ENCODE assay signal across 8 cellular contexts in genomic region chr16:3716831-3717234, GRCh38. TPM values are rescaled to one million over a fixed set of nuclear protein-coding genes. Genes with fewer than 3 reads are reported as not detected.
DNase-seq lines count a peak whose midpoint lies in the region; ATAC-seq and TF ChIP-seq lines count a peak whose summit lies in the region.

No MANE protein-coding gene starts in this region.

- H2AFZ ChIP-seq in SU-DHL-6 (ENCODE audit: low read depth, low read length, severe bottlenecking), result peak overlapping the region; percentile 52

- H2AK5ac ChIP-seq in mesendoderm (ENCODE audit: low read length), result no peak overlapping the region

- no peaks in the 10 kb centered on the region for H3K27me3 ChIP-seq in SU-DHL-6 (ENCODE audit: low read length)
- no peaks in the 10 kb centered on the region for H3K27me3 ChIP-seq in mesendoderm (ENCODE audit: insufficient read depth, low read length, poor library complexity)

- H3K4me1 Mint-ChIP-seq in CD14-positive monocyte, result peaks cover 14% of the 10 kb centered on the region
- H3K4me1 Mint-ChIP-seq in stimulated activated memory B cell treated with anti-CD40 and anti-IgM and Interleukin-4, amounts not matched to agents 10 μg/mL and 1 μg/mL and 100 μg/mL, for 72 hours, result peaks cover 42% of the 10 kb centered on the region

- H3K18ac ChIP-seq in mesendoderm (ENCODE audit: low read length), result no peak overlapping the region

- peak; percentile 21 for ATAC-seq in GM19043 (IDR thresholded peaks at IDR 0.05; ENCODE audit: low read depth, unreplicated experiment)
- ATAC-seq in HG03521 (IDR thresholded peaks at IDR 0.05; ENCODE audit: unreplicated experiment), result peak; percentile 15
- peak; percentile 61 for ATAC-seq in stimulated activated memory B cell treated with anti-CD40 and anti-IgM and Interleukin-4, amounts not matched to agents 10 μg/mL and 1 μg/mL and 100 μg/mL, for 72 hours

- H3K4me3 ChIP-seq in SU-DHL-6 (ENCODE audit: insufficient read depth, low read length, poor library complexity, severe bottlenecking) (peak overlapping the region; percentile 72), coronary artery (peak overlapping the region; percentile 100), mesendoderm (ENCODE audit: low read length) (peak overlapping the region; percentile 96)

- no peak for DNase-seq in CD14-positive monocyte (ENCODE audit: low spot score)
- peak; percentile 73 for DNase-seq in coronary artery (ENCODE audit: low spot score)
- peak; percentile 29 for DNase-seq in mesendoderm
- no peak for DNase-seq in iPS-NIHi7 (ENCODE audit: extremely low spot score)

- H3K79me1 ChIP-seq in mesendoderm (ENCODE audit: low read length), result peaks cover 4% of the 10 kb centered on the region

- H3K4me2 ChIP-seq in SU-DHL-6 (ENCODE audit: low read depth, low read length, poor library complexity, severe bottlenecking) (peak overlapping the region; percentile 63), mesendoderm (ENCODE audit: low read length) (peak overlapping the region; percentile 84)

- H3K9ac ChIP-seq in SU-DHL-6 (ENCODE audit: low read length) (peak overlapping the region; percentile 94), mesendoderm (ENCODE audit: low read length) (peak overlapping the region; percentile 92)

- H3K9me3 Mint-ChIP-seq in CD14-positive monocyte, result peaks cover 0 to 2% (median 0%) of the 10 kb centered on the region in 7 donors
- no peaks in the 10 kb centered on the region for H3K9me3 Mint-ChIP-seq in stimulated activated memory B cell treated with anti-CD40 and anti-IgM and Interleukin-4, amounts not matched to agents 10 μg/mL and 1 μg/mL and 100 μg/mL, for 72 hours

- H2BK15ac ChIP-seq in mesendoderm (replicated peaks; ENCODE audit: low read depth), result no peak overlapping the region

- H3K9me2 ChIP-seq in SU-DHL-6 (replicated peaks; ENCODE audit: insufficient read depth, low read length), result no peaks in the 10 kb centered on the region

- peaks cover 16 to 20% of the 10 kb centered on the region in 2 donors for H3K36me3 Mint-ChIP-seq in CD14-positive monocyte
- peaks cover 20% of the 10 kb centered on the region for H3K36me3 Mint-ChIP-seq in stimulated activated memory B cell treated with anti-CD40 and anti-IgM and Interleukin-4, amounts not matched to agents 10 μg/mL and 1 μg/mL and 100 μg/mL, for 72 hours

- H3K27me3 Mint-ChIP-seq in CD14-positive monocyte (ENCODE audit: low read depth in 3 of 3), result peaks cover 1 to 10% (median 3%) of the 10 kb centered on the region in 3 donors
- no peaks in the 10 kb centered on the region for H3K27me3 Mint-ChIP-seq in stimulated activated memory B cell treated with anti-CD40 and anti-IgM and Interleukin-4, amounts not matched to agents 10 μg/mL and 1 μg/mL and 100 μg/mL, for 72 hours

- H4K20me1 ChIP-seq in SU-DHL-6 (ENCODE audit: low read depth, low read length), result no peaks in the 10 kb centered on the region

- peak overlapping the region in 6 of 7 donors; percentile 53 to 90 (median 80) for H3K27ac Mint-ChIP-seq in CD14-positive monocyte
- peak overlapping the region; percentile 92 for H3K27ac Mint-ChIP-seq in stimulated activated memory B cell treated with anti-CD40 and anti-IgM and Interleukin-4, amounts not matched to agents 10 μg/mL and 1 μg/mL and 100 μg/mL, for 72 hours

- no peak overlapping the region for H2BK5ac ChIP-seq in mesendoderm (ENCODE audit: low read length)

- WGBS in mesendoderm (ENCODE audit: extremely low coverage, insufficient coverage, low lambda C conversion rate), result no CpG with 5 or more reads among the region's 34 CpGs

- H3K9me3 ChIP-seq in SU-DHL-6 (ENCODE audit: insufficient read depth, low read length), result no peaks in the 10 kb centered on the region

- no peak overlapping the region for H2BK120ac ChIP-seq in mesendoderm (ENCODE audit: low read depth, low read length)

- no peak overlapping the region for H4K8ac ChIP-seq in mesendoderm (ENCODE audit: low read depth, low read length)

- TF ChIP-seq CTCF in CD14-positive monocyte (IDR thresholded peaks at IDR 0.05) (no peak), SU-DHL-6 (IDR thresholded peaks at IDR 0.05; ENCODE audit: insufficient read depth, low read length, poor library complexity, severe bottlenecking) (no peak), coronary artery (IDR thresholded peaks at IDR 0.05) (no peak)

- H3K27ac ChIP-seq in SU-DHL-6 (ENCODE audit: low read depth, low read length), result peak overlapping the region; percentile 22
- peak overlapping the region; percentile 74 to 92 for H3K27ac ChIP-seq in coronary artery
- H3K27ac ChIP-seq in mesendoderm (ENCODE audit: low read depth, low read length), result no peak overlapping the region

- intact Hi-C loops in CD14-positive monocyte (cut with micrococcal nuclease), result loop anchor here in 1 of 2 donors (2.0 kb wide), 2 partner anchors 106 to 164 kb away; partner anchors contain the start of genes CREBBP and SLX4

- H3F3A ChIP-seq in SU-DHL-6 (ENCODE audit: insufficient read depth), result no peaks in the 10 kb centered on the region

- no peaks in the 10 kb centered on the region for H3K36me3 ChIP-seq in SU-DHL-6 (ENCODE audit: low read length)
- H3K36me3 ChIP-seq in mesendoderm (ENCODE audit: control insufficient read depth, insufficient read depth, low read length), result no peaks in the 10 kb centered on the region

- no peaks in the 10 kb centered on the region for H3K4me1 ChIP-seq in mesendoderm (ENCODE audit: control insufficient read depth, low read depth, low read length)

- H3K79me2 ChIP-seq in SU-DHL-6 (ENCODE audit: insufficient read depth, low read length) (peaks cover 54% of the 10 kb centered on the region), mesendoderm (ENCODE audit: control insufficient read depth, insufficient read depth, low read length) (peaks cover 35% of the 10 kb centered on the region)

- peak overlapping the region; percentile 85 to 91 for H3K4me3 Mint-ChIP-seq in CD14-positive monocyte
- peak overlapping the region; percentile 88 for H3K4me3 Mint-ChIP-seq in stimulated activated memory B cell treated with anti-CD40 and anti-IgM and Interleukin-4, amounts not matched to agents 10 μg/mL and 1 μg/mL and 100 μg/mL, for 72 hours

- peak overlapping the region; percentile 95 for H3K56ac ChIP-seq in mesendoderm (ENCODE audit: low read length)

- no peak overlapping the region for H4K5ac ChIP-seq in mesendoderm (ENCODE audit: low read length)

- no peak overlapping the region for H3K23ac ChIP-seq in mesendoderm (ENCODE audit: low read length)

- no peak overlapping the region for H3K4ac ChIP-seq in mesendoderm (ENCODE audit: low read depth, low read length)

RNA-seq across cellular contexts. Expression of gene TRAP1, which starts 0.5 kb away (rescaled TPM):
- polyA plus RNA-seq in CD14-positive monocyte, result 10 to 100 TPM; 22.8 to 22.9 TPM
- 217 TPM for polyA plus RNA-seq in mesendoderm (2013, experiment 1 of 2)
- polyA plus RNA-seq in mesendoderm (2013, experiment 2 of 2), result 214 TPM

Comparison
In these comparisons a context has a peak if more than half of its experiments do, and no peak if none do; other contexts are left out.
1. DNase-seq: peak in coronary artery (single experiment) and mesendoderm (single experiment); none in CD14-positive monocyte (single experiment) and iPS-NIHi7 (single experiment).
2. Peak in every context shown above with its lines, with median percentiles within 50 percentile points of each other: ATAC-seq and H3K4me3 ChIP-seq.